ENCODE assay signal across 8 cellular contexts in genomic region chr1:248831842-248832241, GRCh38.
"Had no signal": no experiment of that assay in that cellular context is flagged by ENCODE, and none has a peak within 500 bp of the region (broad histone marks: within the 10 kb centered on the region; RNA-seq: fewer than 3 reads in every experiment).

No MANE protein-coding gene starts in this region.

- H3K4me3 ChIP-seq: GM23248, HAP-1 had no signal

- DNase-seq: GM23248, GOT3, H7, HFFc6, KG1 had no signal

- H3K27ac ChIP-seq: GM23248 had no signal

- ATAC-seq: HCT116 had no signal

- H3K9me3 ChIP-seq: HAP-1 had no signal

- FAIRE-seq: HTR-8/SVneo had no signal
